ENCODE assay signal across 15 cellular contexts in genomic region chr16:31421587-31421986, GRCh38. TPM values are rescaled to one million over a fixed set of nuclear protein-coding genes. Genes with fewer than 3 reads are reported as not detected.
A peak's percentile ranks its signal among the peaks of the same experiment; 100 is the strongest.
DNase-seq lines count a peak whose midpoint lies in the region; ATAC-seq and TF ChIP-seq lines count a peak whose summit lies in the region.
"Had no signal": no experiment of that assay in that cellular context is flagged by ENCODE, and none has a peak within 500 bp of the region (broad histone marks: within the 10 kb centered on the region; RNA-seq: fewer than 3 reads in every experiment).

No MANE protein-coding gene starts in this region.

- TF ChIP-seq CTCF in esophagus squamous epithelium (IDR thresholded peaks at IDR 0.05), result no peak

- 32 to 41% methylated on average over 6 of the region's 6 CpGs for WGBS in esophagus squamous epithelium, 2 donors

- H3K9me3 ChIP-seq in esophagus squamous epithelium, result no peaks in the 10 kb centered on the region
- H3K9me3 ChIP-seq: gastrocnemius medialis, ovary had no signal

- intact Hi-C loops in esophagus squamous epithelium (cut with DNase I), result no loop called here
- intact Hi-C loops in head of caudate nucleus (cut with DNase I), result no loop called here

- H3K9me3 Mint-ChIP-seq in T-cell, result no peaks in the 10 kb centered on the region

- H3K36me3 ChIP-seq in esophagus squamous epithelium, result no peaks in the 10 kb centered on the region
- H3K36me3 ChIP-seq: ovary had no signal

- no peaks in the 10 kb centered on the region for H3K4me1 ChIP-seq in esophagus squamous epithelium

- no peak overlapping the region for H3K4me3 Mint-ChIP-seq in T-cell
- H3K4me3 Mint-ChIP-seq: CD4-positive, CD25-positive, alpha-beta regulatory T cell had no signal

- no peak for TF ChIP-seq POLR2A in esophagus squamous epithelium (IDR thresholded peaks at IDR 0.05)

- H3K4me1 Mint-ChIP-seq in T-cell, result peaks cover 0 to 24% (median 18%) of the 10 kb centered on the region in 3 donors

- H3K4me3 ChIP-seq in esophagus squamous epithelium, result no peak overlapping the region
- H3K4me3 ChIP-seq: gastrocnemius medialis, ovary had no signal

- H3K36me3 Mint-ChIP-seq in T-cell, result no peaks in the 10 kb centered on the region
- H3K36me3 Mint-ChIP-seq: CD4-positive, CD25-positive, alpha-beta regulatory T cell had no signal

- peak; percentile 35 for DNase-seq in GM19240 (ENCODE audit: insufficient read length, low spot score)
- peak in 23 of 34 experiments; percentile 10 to 40 (median 27) for DNase-seq in T-cell
- DNase-seq in activated gamma-delta T cell treated with anti-CD3 and anti-CD28 coated beads, Interleukin-2, amount 50 U/mL, for 16 hours (ENCODE audit: low read depth), result peak; percentile 65
- DNase-seq in stimulated activated CD4-positive, alpha-beta T cell treated with anti-CD3 and anti-CD28 coated beads, TNF-alpha, amount 100 ng/mL, for 48 hours (ENCODE audit: low read depth in 3 of 3), result peak; percentile 28 to 58 (median 56)
- DNase-seq in T-helper 9 cell, result no peak
- no peak for DNase-seq in esophagus squamous epithelium (lab: John Stamatoyannopoulos, UW)
- DNase-seq in head of caudate nucleus, result no peak
- DNase-seq: Karpas-422, NCI-H446 treated with DMSO at 0.1 percent for 48 hours, ovary, Right ventricle myocardium superior had no signal

- H3K27me3 Mint-ChIP-seq in T-cell, result peaks cover 6 to 8% of the 10 kb centered on the region in 2 donors
- H3K27me3 Mint-ChIP-seq: CD4-positive, CD25-positive, alpha-beta regulatory T cell had no signal

- no peak overlapping the region for H3K27ac ChIP-seq in esophagus squamous epithelium
- H3K27ac ChIP-seq: ovary had no signal

- ATAC-seq in T-cell (replicated peaks in 1 of 4) (peak; percentile 57 to 93 (median 69)), HG03135 (IDR thresholded peaks at IDR 0.05; ENCODE audit: unreplicated experiment) (no peak)
- ATAC-seq: gastrocnemius medialis had no signal

- POLR2A ChIA-PET in T-cell (lab: Charles Lee), result no interaction called here

- CTCF ChIA-PET in T-cell (lab: Charles Lee), result no interaction called here

- peak overlapping the region in 1 of 2 donors; percentile 23 for H3K27ac Mint-ChIP-seq in T-cell

- H3K27me3 ChIP-seq in esophagus squamous epithelium, result peaks cover 0 to 70% (median 0%) of the 10 kb centered on the region in 4 donors
- H3K27me3 ChIP-seq: gastrocnemius medialis, ovary had no signal

RNA-seq across cellular contexts. Expression of gene COX6A2, which starts 6.6 kb away (rescaled TPM):
- total RNA-seq in T-cell, result not detected
- total RNA-seq in esophagus squamous epithelium, result not detected
- total RNA-seq: CD4-positive, CD25-positive, alpha-beta regulatory T cell; lower leg skin; ovary had no signal

RNA-seq across cellular contexts. Expression of gene ZNF843, which starts 21.0 kb away (rescaled TPM):
- total RNA-seq in T-cell (under 1 TPM in 4 of 5 donors, not detected in 1; 0.16 to 0.53 (median 0.26) TPM), esophagus squamous epithelium (1 to 10 TPM in 1 of 4 donors, under 1 TPM in 3; 0.31 to 1.2 (median 0.95) TPM)

RNA-seq across cellular contexts. Expression of gene ITGAD, which starts 28.5 kb away (rescaled TPM):
- under 1 TPM in 3 of 5 donors, not detected in 2; 0.22 to 0.70 (median 0.23) TPM for total RNA-seq in T-cell
- under 1 TPM in 1 of 4 donors, not detected in 3; 0.19 TPM for total RNA-seq in esophagus squamous epithelium
- total RNA-seq: CD4-positive, CD25-positive, alpha-beta regulatory T cell; gastrocnemius medialis; lower leg skin; Right ventricle myocardium superior had no signal

RNA-seq across cellular contexts. Expression of gene ARMC5, which starts 37.7 kb away (rescaled TPM):
- 10 to 100 TPM in 3 of 5 donors, 1 to 10 TPM in 2; 9.3 to 16.6 (median 10.2) TPM for total RNA-seq in T-cell
- total RNA-seq in esophagus squamous epithelium, result 10 to 100 TPM in 1 of 4 donors, 1 to 10 TPM in 3; 5.9 to 14.8 (median 9.7) TPM

RNA-seq across cellular contexts. Expression of gene TGFB1I1, which starts 50.4 kb away (rescaled TPM):
- total RNA-seq in T-cell (1 to 10 TPM in 1 of 5 donors, under 1 TPM in 4; 0.40 to 1.1 (median 0.72) TPM), esophagus squamous epithelium (10 to 100 TPM in 2 of 4 donors, 1 to 10 TPM in 2; 7.5 to 70.6 (median 11.1) TPM)

Comparison
In these comparisons a context has a peak if more than half of its experiments do, and no peak if none do; other contexts are left out.
1. DNase-seq: peak in GM19240 (single experiment), T-cell (23 of 34), activated gamma-delta T cell treated with anti-CD3 and anti-CD28 coated beads, Interleukin-2, amount 50 U/mL, for 16 hours (single experiment) and stimulated activated CD4-positive, alpha-beta T cell treated with anti-CD3 and anti-CD28 coated beads, TNF-alpha, amount 100 ng/mL, for 48 hours (3 of 3); none in T-helper 9 cell (single experiment), esophagus squamous epithelium (single experiment) and head of caudate nucleus (0 of 42).